In the genomic region with DNA sequence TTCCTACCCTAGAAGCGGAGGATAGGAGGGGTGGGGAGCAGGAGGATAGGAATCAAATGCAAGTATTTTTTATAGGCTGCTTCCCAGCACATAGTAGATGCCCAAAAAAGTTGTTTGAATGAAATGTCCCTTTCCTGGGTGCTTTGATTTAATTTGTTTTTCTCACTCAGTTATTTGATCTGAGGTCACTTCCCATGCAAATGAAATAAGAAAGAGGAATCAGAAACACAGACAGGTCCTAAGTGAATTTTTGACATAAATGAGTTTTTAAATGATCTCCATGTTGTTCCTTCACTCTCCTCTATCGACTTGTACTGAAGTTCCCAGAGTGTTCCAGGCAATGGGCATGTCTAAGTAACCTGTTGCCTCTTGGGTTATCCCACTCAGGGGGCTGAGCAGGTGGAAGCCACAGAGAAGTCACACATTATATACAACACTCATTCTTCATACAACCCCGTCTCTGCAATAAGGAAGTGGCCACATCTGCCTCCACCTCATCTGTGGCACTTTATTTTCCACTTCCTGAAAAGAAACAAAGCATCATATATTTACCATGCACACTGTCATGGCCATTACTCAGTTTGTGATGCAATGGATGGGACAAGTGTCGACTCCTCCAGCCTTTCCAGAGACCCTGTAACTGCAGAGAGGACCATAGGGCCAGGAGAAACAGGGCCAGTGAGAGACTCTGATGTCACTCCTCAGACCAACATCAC, we compare ENCODE assay signal across 10 cellular contexts.
DNase-seq lines count a peak whose midpoint lies in the region; ATAC-seq and TF ChIP-seq lines count a peak whose summit lies in the region.
"Had no signal": no experiment of that assay in that cellular context is flagged by ENCODE, and none has a peak within 500 bp of the region (broad histone marks: within the 10 kb centered on the region; RNA-seq: fewer than 3 reads in every experiment).

No MANE protein-coding gene starts in this region.

- peaks cover 2% of the 10 kb centered on the region for H3K27me3 Mint-ChIP-seq in activated naive CD8-positive, alpha-beta T cell treated with anti-CD3 and anti-CD28 coated beads, Interleukin-2, amount 50 U/mL, for 24 hours

- H3K36me3 ChIP-seq in suprapubic skin = no peaks in the 10 kb centered on the region
- H3K36me3 ChIP-seq: colonic mucosa had no signal

- H3K9me3 Mint-ChIP-seq in activated naive CD8-positive, alpha-beta T cell treated with anti-CD3 and anti-CD28 coated beads, Interleukin-2, amount 50 U/mL, for 24 hours = no peaks in the 10 kb centered on the region

- H3K4me1 Mint-ChIP-seq in activated naive CD8-positive, alpha-beta T cell treated with anti-CD3 and anti-CD28 coated beads, Interleukin-2, amount 50 U/mL, for 24 hours = peaks cover 34% of the 10 kb centered on the region

- DNase-seq in GF-D8 (lab: John Stamatoyannopoulos, UW) (peak; percentile 81), Kasumi-1 (lab: John Stamatoyannopoulos, UW) (peak; percentile 72 to 80), GM19240 (ENCODE audit: insufficient read length, low spot score) (no peak), suprapubic skin (ENCODE audit: low spot score in 2 of 2) (no peak), GM13976 (ENCODE audit: low spot score) (no peak)
- peak; percentile 16 for DNase-seq in activated naive CD8-positive, alpha-beta T cell treated with anti-CD3 and anti-CD28 coated beads, Interleukin-2, amount 50 U/mL, for 24 hours
- DNase-seq in stimulated activated naive CD4-positive, alpha-beta T cell treated with Interleukin-2 at 50 U/mL for 16 hours (lab: John Stamatoyannopoulos, UW) = no peak
- DNase-seq: colonic mucosa, left ventricle myocardium superior had no signal

- no peaks in the 10 kb centered on the region for H3K36me3 Mint-ChIP-seq in activated naive CD8-positive, alpha-beta T cell treated with anti-CD3 and anti-CD28 coated beads, Interleukin-2, amount 50 U/mL, for 24 hours (ENCODE audit: low read depth)

- peak overlapping the region; percentile 80 for H3K27ac Mint-ChIP-seq in activated naive CD8-positive, alpha-beta T cell treated with anti-CD3 and anti-CD28 coated beads, Interleukin-2, amount 50 U/mL, for 24 hours

- TF ChIP-seq EP300 in suprapubic skin (IDR thresholded peaks at IDR 0.05) = no peak

- no peak overlapping the region for H3K4me3 Mint-ChIP-seq in activated naive CD8-positive, alpha-beta T cell treated with anti-CD3 and anti-CD28 coated beads, Interleukin-2, amount 50 U/mL, for 24 hours

- ATAC-seq in GM21529 (IDR thresholded peaks at IDR 0.05; ENCODE audit: unreplicated experiment) = peak; percentile 61
- ATAC-seq in activated naive CD8-positive, alpha-beta T cell treated with anti-CD3 and anti-CD28 coated beads, Interleukin-2, amount 50 U/mL, for 24 hours = peak; percentile 81
- ATAC-seq: left ventricle myocardium superior had no signal

- in situ Hi-C loops in GM13976 (cut with MboI; ENCODE audit: low sequenced_read_pairs, unreplicated experiment) = no loop called here

- 69% methylated on average over 4 of the region's 4 CpGs for WGBS in suprapubic skin

- H3K4me3 ChIP-seq in suprapubic skin = no peak overlapping the region
- H3K4me3 ChIP-seq: colonic mucosa had no signal

- H3K4me1 ChIP-seq in suprapubic skin = peaks cover 12% of the 10 kb centered on the region
- H3K4me1 ChIP-seq: colonic mucosa had no signal

- no peak for TF ChIP-seq POLR2A in suprapubic skin (IDR thresholded peaks at IDR 0.05)

- TF ChIP-seq CTCF in suprapubic skin (IDR thresholded peaks at IDR 0.05) (no peak), GM13976 (IDR thresholded peaks at IDR 0.05; ENCODE audit: borderline replicate concordance, control extremely low read depth, extremely low read depth, insufficient read depth, missing control alignments) (no peak)

- H3K9me3 ChIP-seq in suprapubic skin = no peaks in the 10 kb centered on the region
- H3K9me3 ChIP-seq: colonic mucosa had no signal

- H3K27ac ChIP-seq in suprapubic skin = no peak overlapping the region
- H3K27ac ChIP-seq: colonic mucosa had no signal

- no peaks in the 10 kb centered on the region for H3K27me3 ChIP-seq in suprapubic skin
- H3K27me3 ChIP-seq: colonic mucosa had no signal

Comparison
In these comparisons a context has a peak if more than half of its experiments do, and no peak if none do; other contexts are left out.
1. DNase-seq: peak in GF-D8 (single experiment), Kasumi-1 (2 of 2) and activated naive CD8-positive, alpha-beta T cell treated with anti-CD3 and anti-CD28 coated beads, Interleukin-2, amount 50 U/mL, for 24 hours (single experiment); none in GM19240 (single experiment), suprapubic skin (0 of 2), GM13976 (single experiment) and stimulated activated naive CD4-positive, alpha-beta T cell treated with Interleukin-2 at 50 U/mL for 16 hours (single experiment).